ENCODE assay signal across 8 cellular contexts in genomic region chr9:41358682-41359081, GRCh38.
DNase-seq lines count a peak whose midpoint lies in the region; ATAC-seq and TF ChIP-seq lines count a peak whose summit lies in the region.
"Not testable (repeated sequence)": the region's sequence is repeated elsewhere in the genome, so short reads cannot be mapped to it uniquely, and the experiment has no call there.

No MANE protein-coding gene starts in this region.

- H2BK15ac ChIP-seq in mesenchymal stem cell (ENCODE audit: low read depth, poor library complexity, severe bottlenecking), result not testable (repeated sequence)

- not testable (repeated sequence) for H3K36me3 ChIP-seq in mesenchymal stem cell (ENCODE audit: control insufficient read depth in 1 of 2, insufficient read depth in 2 of 2, low read depth in 1 of 2, low read length in 2 of 2); upper lobe of left lung

- H3K23ac ChIP-seq in mesenchymal stem cell (ENCODE audit: low read length in 2 of 2), result not testable (repeated sequence)

- H3K27me3 ChIP-seq in mesenchymal stem cell (ENCODE audit: control insufficient read depth in 1 of 2, insufficient read depth in 1 of 2, low read length in 2 of 2); upper lobe of left lung: not testable (repeated sequence)

- H3K4me2 ChIP-seq in mesenchymal stem cell (ENCODE audit: low read length, poor library complexity, severe bottlenecking), result not testable (repeated sequence)

- not testable (repeated sequence) for TF ChIP-seq EP300 in upper lobe of left lung (IDR thresholded peaks at IDR 0.05)

- peak overlapping the region; percentile 49 for H2BK120ac ChIP-seq in mesenchymal stem cell (ENCODE audit: low read depth, low read length)

- H2AK5ac ChIP-seq in mesenchymal stem cell (ENCODE audit: low read length, severe bottlenecking), result not testable (repeated sequence)

- not testable (repeated sequence) for H2BK5ac ChIP-seq in mesenchymal stem cell (ENCODE audit: low read depth, low read length, poor library complexity, severe bottlenecking)

- H2BK12ac ChIP-seq in mesenchymal stem cell (ENCODE audit: low read length in 2 of 2), result not testable (repeated sequence)

- not testable (repeated sequence) for H4K91ac ChIP-seq in mesenchymal stem cell (ENCODE audit: low read length)

- not testable (repeated sequence) for H3K18ac ChIP-seq in mesenchymal stem cell (ENCODE audit: low read depth in 1 of 2, low read length in 2 of 2)

- not testable (repeated sequence) for ATAC-seq in upper lobe of left lung (ENCODE audit: low FRiP score in 2 of 2)

- H3K4me1 ChIP-seq in mesenchymal stem cell (ENCODE audit: control insufficient read depth, insufficient read depth, low read depth, low read length); upper lobe of left lung: not testable (repeated sequence)

- WGBS in mesenchymal stem cell, result 0% methylated on average over 14 of the region's 40 CpGs
- 0% methylated on average over 1 to 13 of the region's 40 CpGs for WGBS in upper lobe of left lung, 2 donors

- DNase-seq in NCI-H1930 (lab: John Stamatoyannopoulos, UW), result peak; percentile 41 to 72
- DNase-seq in T-helper 2 cell, result peak; percentile 58 to 80 (median 73)
- DNase-seq in activated gamma-delta T cell treated with anti-CD3 and anti-CD28 coated beads, Interleukin-2, amount 50 U/mL, for 16 hours (ENCODE audit: low read depth), result peak; percentile 76
- DNase-seq in erythroblast (lab: John Stamatoyannopoulos, UW), result peak; percentile 86 to 91
- peak; percentile 68 for DNase-seq in mesenchymal stem cell
- DNase-seq in stimulated activated CD4-positive, alpha-beta T cell treated with anti-CD3 and anti-CD28 coated beads, Interleukin-12 subunit alpha, Interleukin-12 subunit beta, amount 100 ng/mL, for 24 hours (ENCODE audit: low read depth in 2 of 2), result peak; percentile 72 to 74
- peak; percentile 83 to 97 for DNase-seq in upper lobe of left lung

- not testable (repeated sequence) for H3K4ac ChIP-seq in mesenchymal stem cell (ENCODE audit: low read depth in 1 of 2, low read length in 2 of 2)

- H2AFZ ChIP-seq in mesenchymal stem cell (ENCODE audit: low read depth, low read length), result not testable (repeated sequence)

- H3K14ac ChIP-seq in mesenchymal stem cell (ENCODE audit: low read length in 2 of 2), result not testable (repeated sequence)

- peak; percentile 52 for TF ChIP-seq POLR2A in erythroblast (IDR thresholded peaks at IDR 0.05; ENCODE audit: low read length)
- peak in 2 of 4 donors; percentile 34 to 74 for TF ChIP-seq POLR2A in upper lobe of left lung (IDR thresholded peaks at IDR 0.05)

- H3K27ac ChIP-seq in mesenchymal stem cell (ENCODE audit: low read length, poor library complexity, severe bottlenecking), result not testable (repeated sequence)
- peak overlapping the region; percentile 69 to 86 (median 77) for H3K27ac ChIP-seq in upper lobe of left lung

- not testable (repeated sequence) for TF ChIP-seq CTCF in upper lobe of left lung (IDR thresholded peaks at IDR 0.05)

- H4K8ac ChIP-seq in mesenchymal stem cell (ENCODE audit: low read length), result not testable (repeated sequence)

- peak overlapping the region; percentile 72 for H3K9ac ChIP-seq in mesenchymal stem cell (ENCODE audit: low read length)

- H3K4me3 ChIP-seq in GM08714 (ENCODE audit: low read length), result peak overlapping the region; percentile 78
- peak overlapping the region; percentile 58 to 78 for H3K4me3 ChIP-seq in mesenchymal stem cell (ENCODE audit: insufficient read depth in 1 of 2, low read depth in 1 of 2, low read length in 2 of 2)
- peak overlapping the region; percentile 28 to 76 (median 64) for H3K4me3 ChIP-seq in upper lobe of left lung

- H3K9me3 ChIP-seq in mesenchymal stem cell (ENCODE audit: control insufficient read depth, low read length); upper lobe of left lung: not testable (repeated sequence)

- H3K79me1 ChIP-seq in mesenchymal stem cell (replicated peaks; ENCODE audit: low read length, poor library complexity, severe bottlenecking), result not testable (repeated sequence)
